In genomic region chr3:25635038-25635437, GRCh38 we compare ENCODE assay signal across 1 cellular context.
TF ChIP-seq lines count a peak whose summit lies in the region.

No MANE protein-coding gene starts in this region.

TF ChIP-seq in GM23338, 12 proteins besides CTCF, POLR2A, EP300 and RAD21 (continued from another document):
- TF ChIP-seq, protein P1, sequence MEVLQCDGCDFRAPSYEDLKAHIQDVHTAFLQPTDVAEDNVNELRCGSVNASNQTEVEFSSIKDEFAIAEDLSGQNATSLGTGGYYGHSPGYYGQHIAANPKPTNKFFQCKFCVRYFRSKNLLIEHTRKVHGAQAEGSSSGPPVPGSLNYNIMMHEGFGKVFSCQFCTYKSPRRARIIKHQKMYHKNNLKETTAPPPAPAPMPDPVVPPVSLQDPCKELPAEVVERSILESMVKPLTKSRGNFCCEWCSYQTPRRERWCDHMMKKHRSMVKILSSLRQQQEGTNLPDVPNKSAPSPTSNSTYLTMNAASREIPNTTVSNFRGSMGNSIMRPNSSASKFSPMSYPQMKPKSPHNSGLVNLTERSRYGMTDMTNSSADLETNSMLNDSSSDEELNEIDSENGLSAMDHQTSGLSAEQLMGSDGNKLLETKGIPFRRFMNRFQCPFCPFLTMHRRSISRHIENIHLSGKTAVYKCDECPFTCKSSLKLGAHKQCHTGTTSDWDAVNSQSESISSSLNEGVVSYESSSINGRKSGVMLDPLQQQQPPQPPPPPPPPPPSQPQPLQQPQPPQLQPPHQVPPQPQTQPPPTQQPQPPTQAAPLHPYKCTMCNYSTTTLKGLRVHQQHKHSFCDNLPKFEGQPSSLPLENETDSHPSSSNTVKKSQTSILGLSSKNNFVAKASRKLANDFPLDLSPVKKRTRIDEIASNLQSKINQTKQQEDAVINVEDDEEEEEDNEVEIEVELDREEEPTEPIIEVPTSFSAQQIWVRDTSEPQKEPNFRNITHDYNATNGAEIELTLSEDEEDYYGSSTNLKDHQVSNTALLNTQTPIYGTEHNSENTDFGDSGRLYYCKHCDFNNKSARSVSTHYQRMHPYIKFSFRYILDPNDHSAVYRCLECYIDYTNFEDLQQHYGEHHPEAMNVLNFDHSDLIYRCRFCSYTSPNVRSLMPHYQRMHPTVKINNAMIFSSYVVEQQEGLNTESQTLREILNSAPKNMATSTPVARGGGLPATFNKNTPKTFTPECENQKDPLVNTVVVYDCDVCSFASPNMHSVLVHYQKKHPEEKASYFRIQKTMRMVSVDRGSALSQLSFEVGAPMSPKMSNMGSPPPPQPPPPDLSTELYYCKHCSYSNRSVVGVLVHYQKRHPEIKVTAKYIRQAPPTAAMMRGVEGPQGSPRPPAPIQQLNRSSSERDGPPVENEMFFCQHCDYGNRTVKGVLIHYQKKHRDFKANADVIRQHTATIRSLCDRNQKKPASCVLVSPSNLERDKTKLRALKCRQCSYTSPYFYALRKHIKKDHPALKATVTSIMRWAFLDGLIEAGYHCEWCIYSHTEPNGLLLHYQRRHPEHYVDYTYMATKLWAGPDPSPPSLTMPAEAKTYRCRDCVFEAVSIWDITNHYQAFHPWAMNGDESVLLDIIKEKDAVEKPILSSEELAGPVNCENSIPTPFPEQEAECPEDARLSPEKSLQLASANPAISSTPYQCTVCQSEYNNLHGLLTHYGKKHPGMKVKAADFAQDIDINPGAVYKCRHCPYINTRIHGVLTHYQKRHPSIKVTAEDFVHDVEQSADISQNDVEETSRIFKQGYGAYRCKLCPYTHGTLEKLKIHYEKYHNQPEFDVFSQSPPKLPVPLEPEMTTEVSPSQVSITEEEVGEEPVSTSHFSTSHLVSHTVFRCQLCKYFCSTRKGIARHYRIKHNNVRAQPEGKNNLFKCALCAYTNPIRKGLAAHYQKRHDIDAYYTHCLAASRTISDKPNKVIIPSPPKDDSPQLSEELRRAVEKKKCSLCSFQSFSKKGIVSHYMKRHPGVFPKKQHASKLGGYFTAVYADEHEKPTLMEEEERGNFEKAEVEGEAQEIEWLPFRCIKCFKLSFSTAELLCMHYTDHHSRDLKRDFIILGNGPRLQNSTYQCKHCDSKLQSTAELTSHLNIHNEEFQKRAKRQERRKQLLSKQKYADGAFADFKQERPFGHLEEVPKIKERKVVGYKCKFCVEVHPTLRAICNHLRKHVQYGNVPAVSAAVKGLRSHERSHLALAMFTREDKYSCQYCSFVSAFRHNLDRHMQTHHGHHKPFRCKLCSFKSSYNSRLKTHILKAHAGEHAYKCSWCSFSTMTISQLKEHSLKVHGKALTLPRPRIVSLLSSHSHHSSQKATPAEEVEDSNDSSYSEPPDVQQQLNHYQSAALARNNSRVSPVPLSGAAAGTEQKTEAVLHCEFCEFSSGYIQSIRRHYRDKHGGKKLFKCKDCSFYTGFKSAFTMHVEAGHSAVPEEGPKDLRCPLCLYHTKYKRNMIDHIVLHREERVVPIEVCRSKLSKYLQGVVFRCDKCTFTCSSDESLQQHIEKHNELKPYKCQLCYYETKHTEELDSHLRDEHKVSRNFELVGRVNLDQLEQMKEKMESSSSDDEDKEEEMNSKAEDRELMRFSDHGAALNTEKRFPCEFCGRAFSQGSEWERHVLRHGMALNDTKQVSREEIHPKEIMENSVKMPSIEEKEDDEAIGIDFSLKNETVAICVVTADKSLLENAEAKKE (CRISPR knock-in tag; IDR thresholded peaks at IDR 0.05) = no peak
- TF ChIP-seq ZNF331 (CRISPR knock-in tag; IDR thresholded peaks at IDR 0.05; ENCODE audit: low read depth) (no peak), STAT1 (IDR thresholded peaks at IDR 0.05; ENCODE audit: unreplicated experiment) (no peak), JUNB (IDR thresholded peaks at IDR 0.05; ENCODE audit: unreplicated experiment) (no peak), POLR2AphosphoS5 (IDR thresholded peaks at IDR 0.05; ENCODE audit: low read depth) (no peak), EZH2 (IDR thresholded peaks at IDR 0.05; ENCODE audit: low read depth, unreplicated experiment) (no peak), ZNF114 (CRISPR knock-in tag; IDR thresholded peaks at IDR 0.05) (no peak), REST (IDR thresholded peaks at IDR 0.05; ENCODE audit: unreplicated experiment) (no peak), NANOG (IDR thresholded peaks at IDR 0.05; ENCODE audit: borderline replicate concordance) (no peak)
- TF ChIP-seq, protein P2, sequence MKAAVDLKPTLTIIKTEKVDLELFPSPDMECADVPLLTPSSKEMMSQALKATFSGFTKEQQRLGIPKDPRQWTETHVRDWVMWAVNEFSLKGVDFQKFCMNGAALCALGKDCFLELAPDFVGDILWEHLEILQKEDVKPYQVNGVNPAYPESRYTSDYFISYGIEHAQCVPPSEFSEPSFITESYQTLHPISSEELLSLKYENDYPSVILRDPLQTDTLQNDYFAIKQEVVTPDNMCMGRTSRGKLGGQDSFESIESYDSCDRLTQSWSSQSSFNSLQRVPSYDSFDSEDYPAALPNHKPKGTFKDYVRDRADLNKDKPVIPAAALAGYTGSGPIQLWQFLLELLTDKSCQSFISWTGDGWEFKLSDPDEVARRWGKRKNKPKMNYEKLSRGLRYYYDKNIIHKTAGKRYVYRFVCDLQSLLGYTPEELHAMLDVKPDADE (IDR thresholded peaks at IDR 0.05) = no peak
